ENCODE assay signal across 8 cellular contexts in genomic region chr12:31897135-31897534, GRCh38.
DNase-seq lines count a peak whose midpoint lies in the region; ATAC-seq and TF ChIP-seq lines count a peak whose summit lies in the region.
"Not testable (repeated sequence)": the region's sequence is repeated elsewhere in the genome, so short reads cannot be mapped to it uniquely, and the experiment has no call there.

No MANE protein-coding gene starts in this region.

- peaks cover 40% of the 10 kb centered on the region for H3K4me1 ChIP-seq in DND-41 (ENCODE audit: insufficient read depth, low read length)
- peaks cover 16% of the 10 kb centered on the region for H3K4me1 ChIP-seq in Karpas-422 (ENCODE audit: low read length)
- not testable (repeated sequence) for H3K4me1 ChIP-seq in colonic mucosa; liver (ENCODE audit: control insufficient read depth in 4 of 4, insufficient read depth in 4 of 4, low read length in 3 of 4)
- peaks cover 56 to 57% of the 10 kb centered on the region in 2 experiments for H3K4me1 ChIP-seq in neutrophil (ENCODE audit: control insufficient read depth in 1 of 2, insufficient read depth in 1 of 2, low read depth in 1 of 2, low read length in 1 of 2)
- peaks cover 8 to 21% (median 12%) of the 10 kb centered on the region in 4 donors for H3K4me1 ChIP-seq in upper lobe of left lung

- H3K36me3 Mint-ChIP-seq in activated B cell treated with CpG ODN at 0.5 μM for 24 hours (ENCODE audit: low read depth), result peaks cover 38% of the 10 kb centered on the region
- H3K36me3 Mint-ChIP-seq in activated T-helper 17 cell treated with anti-CD3 and anti-CD28 coated beads, Interleukin-2, amount 50 U/mL, for 72 hours (ENCODE audit: low read depth), result peaks cover 25% of the 10 kb centered on the region

- peak overlapping the region; percentile 49 for H3K9ac ChIP-seq in DND-41 (ENCODE audit: low read depth, low read length)
- not testable (repeated sequence) for H3K9ac ChIP-seq in Karpas-422 (ENCODE audit: low read length); colonic mucosa (ENCODE audit: low read depth in 2 of 2, low read length in 2 of 2); liver (ENCODE audit: low read depth in 1 of 2, low read length in 2 of 2)

- TF ChIP-seq EP300 in upper lobe of left lung (IDR thresholded peaks at IDR 0.05), result not testable (repeated sequence)

- peak; percentile 54 for DNase-seq in DND-41
- DNase-seq in Karpas-422, activated B cell treated with CpG ODN at 0.5 μM for 24 hours, colonic mucosa, upper lobe of left lung: not testable (repeated sequence)

- peaks cover 26% of the 10 kb centered on the region for H3K9me3 Mint-ChIP-seq in activated B cell treated with CpG ODN at 0.5 μM for 24 hours
- peaks cover 27% of the 10 kb centered on the region for H3K9me3 Mint-ChIP-seq in activated T-helper 17 cell treated with anti-CD3 and anti-CD28 coated beads, Interleukin-2, amount 50 U/mL, for 72 hours

- H3K27me3 Mint-ChIP-seq in activated B cell treated with CpG ODN at 0.5 μM for 24 hours; activated T-helper 17 cell treated with anti-CD3 and anti-CD28 coated beads, Interleukin-2, amount 50 U/mL, for 72 hours: not testable (repeated sequence)

- not testable (repeated sequence) for TF ChIP-seq RAD21 in liver (IDR thresholded peaks at IDR 0.05)

- not testable (repeated sequence) for TF ChIP-seq CTCF in DND-41 (IDR thresholded peaks at IDR 0.05; ENCODE audit: borderline replicate concordance, extremely low read depth, low read length, poor library complexity, severe bottlenecking); activated B cell treated with CpG ODN at 0.5 μM for 24 hours (IDR thresholded peaks at IDR 0.05); colonic mucosa (IDR thresholded peaks at IDR 0.05); liver (IDR thresholded peaks at IDR 0.05; ENCODE audit: low read depth, low read length, missing input control); neutrophil (IDR thresholded peaks at IDR 0.05); upper lobe of left lung (IDR thresholded peaks at IDR 0.05)

- POLR2A ChIA-PET in activated B cell treated with CpG ODN at 0.5 μM for 24 hours (lab: Charles Lee), result interaction anchor here (0.7 to 4.5 kb wide), 22 partner anchors 9 to 502 kb away, joined by 3 to 85 read pairs (median 12); partner anchors contain the start of genes AMN1, DENND5B, ETFBKMT and FGD4

- H3K4me3 ChIP-seq in DND-41 (ENCODE audit: low read depth in 1 of 2, low read length in 2 of 2), result peak overlapping the region in 1 of 2 experiments; percentile 42; a peak in 2 of 4 replicates
- not testable (repeated sequence) for H3K4me3 ChIP-seq in Karpas-422 (ENCODE audit: low read length); colonic mucosa; liver (ENCODE audit: low read depth in 1 of 3, low read length in 3 of 3); upper lobe of left lung
- H3K4me3 ChIP-seq in neutrophil (ENCODE audit: low read depth in 1 of 2, low read length in 1 of 2), result peak overlapping the region; percentile 37 to 40

- ATAC-seq in DND-41 (ENCODE audit: insufficient read depth, low read depth) (peak; percentile 7; the same call in 1 of the 3 replicates), activated B cell treated with CpG ODN at 0.5 μM for 24 hours (ENCODE audit: low read depth) (peak; percentile 2)
- ATAC-seq in activated T-helper 17 cell treated with anti-CD3 and anti-CD28 coated beads, Interleukin-2, amount 50 U/mL, for 72 hours (replicated peaks); upper lobe of left lung (ENCODE audit: low FRiP score in 2 of 2): not testable (repeated sequence)

- H3K4me1 Mint-ChIP-seq in activated B cell treated with CpG ODN at 0.5 μM for 24 hours, result peaks cover 67% of the 10 kb centered on the region
- H3K4me1 Mint-ChIP-seq in activated T-helper 17 cell treated with anti-CD3 and anti-CD28 coated beads, Interleukin-2, amount 50 U/mL, for 72 hours, result peaks cover 29% of the 10 kb centered on the region

- H3K27me3 ChIP-seq in DND-41 (ENCODE audit: insufficient read depth, low read length, poor library complexity); Karpas-422 (ENCODE audit: low read length); colonic mucosa; liver (ENCODE audit: control insufficient read depth in 4 of 4, insufficient read depth in 4 of 4, low read length in 3 of 4); neutrophil; upper lobe of left lung: not testable (repeated sequence)

- H3K36me3 ChIP-seq in DND-41 (ENCODE audit: insufficient read depth, low read length), result peaks cover 18% of the 10 kb centered on the region; the same call in 1 of the 2 replicates
- H3K36me3 ChIP-seq in Karpas-422 (ENCODE audit: insufficient read depth, low read length); colonic mucosa; liver (ENCODE audit: control insufficient read depth in 4 of 4, insufficient read depth in 3 of 4, low read depth in 1 of 4, low read length in 3 of 4); neutrophil; upper lobe of left lung: not testable (repeated sequence)

- peak overlapping the region; percentile 41; the same call in 1 of the 2 replicates for H3K4me2 ChIP-seq in DND-41 (ENCODE audit: insufficient read depth, low read length)
- H3K4me2 ChIP-seq in Karpas-422 (ENCODE audit: low read depth, low read length, poor library complexity, severe bottlenecking), result not testable (repeated sequence)

- not testable (repeated sequence) for H3K79me2 ChIP-seq in DND-41 (ENCODE audit: insufficient read depth, low read length); Karpas-422 (ENCODE audit: low read length)

- intact Hi-C loops in activated B cell treated with CpG ODN at 0.5 μM for 24 hours (cut with micrococcal nuclease), result loop anchor here (2.0 to 10.0 kb wide), 3 partner anchors 32 to 492 kb away; no protein-coding TSS in a partner anchor
- intact Hi-C loops in colonic mucosa (cut with DNase I), result not testable (repeated sequence)

- H3K27ac Mint-ChIP-seq in activated B cell treated with CpG ODN at 0.5 μM for 24 hours, result peak overlapping the region; percentile 96
- H3K27ac Mint-ChIP-seq in activated T-helper 17 cell treated with anti-CD3 and anti-CD28 coated beads, Interleukin-2, amount 50 U/mL, for 72 hours, result peak overlapping the region; percentile 99

- H3K9me3 ChIP-seq in DND-41 (ENCODE audit: insufficient read depth, low read length, severe bottlenecking), result peaks cover 64% of the 10 kb centered on the region
- not testable (repeated sequence) for H3K9me3 ChIP-seq in Karpas-422 (ENCODE audit: low read length); colonic mucosa; liver (ENCODE audit: control insufficient read depth in 4 of 4, low read length in 3 of 4); neutrophil; upper lobe of left lung

- 86% methylated on average over 8 of the region's 8 CpGs for WGBS in liver
- WGBS in upper lobe of left lung, 2 donors, result 75 to 87% methylated on average over 8 of the region's 8 CpGs

- H3K4me3 Mint-ChIP-seq in activated B cell treated with CpG ODN at 0.5 μM for 24 hours, result peak overlapping the region; percentile 73
- H3K4me3 Mint-ChIP-seq in activated T-helper 17 cell treated with anti-CD3 and anti-CD28 coated beads, Interleukin-2, amount 50 U/mL, for 72 hours, result peak overlapping the region; percentile 82

- TF ChIP-seq POLR2A in upper lobe of left lung (IDR thresholded peaks at IDR 0.05), result not testable (repeated sequence)

- H4K20me1 ChIP-seq in DND-41 (ENCODE audit: insufficient read depth, low read length); Karpas-422 (ENCODE audit: insufficient read depth, low read depth, low read length): not testable (repeated sequence)

- H2AFZ ChIP-seq in DND-41 (ENCODE audit: low read depth, low read length); Karpas-422 (ENCODE audit: low read length): not testable (repeated sequence)

- H3K9me2 ChIP-seq in Karpas-422 (replicated peaks; ENCODE audit: insufficient read depth, low read length), result not testable (repeated sequence)

- H3K27ac ChIP-seq in DND-41 (ENCODE audit: low read length), result peak overlapping the region; percentile 98
- H3K27ac ChIP-seq in Karpas-422 (ENCODE audit: low read length), result peak overlapping the region; percentile 52
- peak overlapping the region; percentile 10 for H3K27ac ChIP-seq in colonic mucosa
- H3K27ac ChIP-seq in liver (ENCODE audit: low read depth in 1 of 2, low read length in 2 of 2), result peak overlapping the region; percentile 42 to 74
- H3K27ac ChIP-seq in neutrophil, result peak overlapping the region; percentile 97
- peak overlapping the region; percentile 57 to 82 (median 78) for H3K27ac ChIP-seq in upper lobe of left lung

- CTCF ChIA-PET in activated B cell treated with CpG ODN at 0.5 μM for 24 hours (lab: Charles Lee), result not testable (repeated sequence)

Comparison
In these comparisons a context has a peak if more than half of its experiments do, and no peak if none do; other contexts are left out.
1. H3K27ac ChIP-seq: peak in every context shown above with its lines; median percentile 98 in DND-41; 97 in neutrophil; 78 in upper lobe of left lung; 58 in liver; 52 in Karpas-422; 10 in colonic mucosa.